23 cellular contexts compared by ENCODE assay signal in the genomic region with DNA sequence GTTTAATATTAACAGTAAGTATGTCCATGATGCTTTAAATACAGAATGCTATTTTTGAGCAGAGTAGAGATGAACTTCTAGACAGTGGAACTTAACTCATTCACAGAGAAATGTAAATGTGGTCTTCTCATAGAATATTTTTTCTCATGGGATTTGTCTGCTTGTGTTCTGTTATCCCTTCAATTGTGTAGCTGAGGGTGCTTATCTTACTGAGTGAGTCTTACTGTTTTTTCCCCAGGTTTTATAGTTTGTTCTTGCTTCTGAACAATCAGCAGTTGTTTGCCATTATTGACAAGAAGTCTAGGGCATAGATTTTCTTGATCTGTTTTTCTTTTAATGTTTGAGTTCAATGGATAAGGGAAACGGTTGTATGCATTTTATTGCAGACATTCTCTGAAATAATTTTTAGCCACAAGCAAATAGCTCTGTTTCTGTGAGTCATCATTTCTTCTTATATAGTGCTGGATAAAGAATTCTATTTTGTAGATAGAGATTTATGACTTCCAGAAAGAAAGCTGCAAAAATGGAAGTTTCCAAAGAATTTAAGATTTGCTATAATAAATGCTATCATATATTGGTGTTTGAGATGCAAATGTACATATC.
DNase-seq lines count a peak whose midpoint lies in the region; ATAC-seq, FAIRE-seq and TF ChIP-seq lines count a peak whose summit lies in the region.
"Had no signal": no experiment of that assay in that cellular context is flagged by ENCODE, and none has a peak within 500 bp of the region (broad histone marks: within the 10 kb centered on the region; RNA-seq: fewer than 3 reads in every experiment).

No MANE protein-coding gene starts in this region.

- H2AFZ ChIP-seq in IMR-90 (replicated peaks; ENCODE audit: low read length, poor library complexity) = no peak overlapping the region
- H2AFZ ChIP-seq in astrocyte (ENCODE audit: low read depth, low read length) = no peak overlapping the region

- no peak for TF ChIP-seq CTCF in IMR-90 (conservative IDR thresholded peaks at IDR 0.05; ENCODE audit: low read depth, low read length)
- no peak for TF ChIP-seq CTCF in astrocyte (IDR thresholded peaks at IDR 0.05; ENCODE audit: insufficient read depth, low read depth, low read length)
- TF ChIP-seq CTCF in tibial nerve (IDR thresholded peaks at IDR 0.05) = no peak
- no peak for TF ChIP-seq CTCF in suprapubic skin (IDR thresholded peaks at IDR 0.05)
- no peak for TF ChIP-seq CTCF in type B pancreatic cell (conservative IDR thresholded peaks at IDR 0.05)

- TF ChIP-seq EP300 in tibial nerve (IDR thresholded peaks at IDR 0.05) (no peak), suprapubic skin (IDR thresholded peaks at IDR 0.05) (no peak)

- H3K27ac ChIP-seq in IMR-90 (ENCODE audit: insufficient read depth, low read length) = no peak overlapping the region
- peak overlapping the region; percentile 66 for H3K27ac ChIP-seq in astrocyte (ENCODE audit: low read depth, low read length)
- no peak overlapping the region for H3K27ac ChIP-seq in tibial nerve
- H3K27ac ChIP-seq in suprapubic skin = no peak overlapping the region
- H3K27ac ChIP-seq: 22Rv1, BLaER1, heart left ventricle, right atrium auricular region, uterus had no signal

- H3K79me2 ChIP-seq in astrocyte (ENCODE audit: insufficient read depth, low read length) = peaks cover 21% of the 10 kb centered on the region

- no peak overlapping the region for H2BK20ac ChIP-seq in IMR-90 (ENCODE audit: low read depth, low read length)

- H3K4me1 ChIP-seq in IMR-90 (ENCODE audit: control insufficient read depth, insufficient read depth, low read length) (no peaks in the 10 kb centered on the region), astrocyte (ENCODE audit: insufficient read depth, low read length) (peaks cover 18% of the 10 kb centered on the region), tibial nerve (peaks cover 0 to 12% (median 0%) of the 10 kb centered on the region in 4 donors), suprapubic skin (no peaks in the 10 kb centered on the region)
- H3K4me1 ChIP-seq: BLaER1, right atrium auricular region, uterus had no signal

- H3K36me3 Mint-ChIP-seq in astrocyte (ENCODE audit: low read depth, unreplicated experiment) = peaks cover 2% of the 10 kb centered on the region
- peaks cover 27% of the 10 kb centered on the region for H3K36me3 Mint-ChIP-seq in type B pancreatic cell

- in situ Hi-C loops in IMR-90 (cut with MboI; ENCODE audit: low sequenced_read_pairs) = no loop called here

- H3K27me3 ChIP-seq in IMR-90 (ENCODE audit: control insufficient read depth, insufficient read depth, low read length) (no peaks in the 10 kb centered on the region), astrocyte (ENCODE audit: insufficient read depth, low read length) (no peaks in the 10 kb centered on the region), tibial nerve (no peaks in the 10 kb centered on the region), suprapubic skin (no peaks in the 10 kb centered on the region)
- H3K27me3 ChIP-seq: BLaER1, heart left ventricle, right atrium auricular region, uterus had no signal

- POLR2A ChIA-PET in IMR-90 (lab: Charles Lee; ENCODE audit: unreplicated experiment) = no interaction called here

- H3K4me2 ChIP-seq in IMR-90 (ENCODE audit: low read depth, low read length) = no peak overlapping the region
- peak overlapping the region; percentile 20 for H3K4me2 ChIP-seq in astrocyte (ENCODE audit: low read length)
- H3K4me2 ChIP-seq: BLaER1 had no signal

- no peak overlapping the region for H4K5ac ChIP-seq in IMR-90 (ENCODE audit: low read depth, low read length)

- H3K36me3 ChIP-seq in IMR-90 (ENCODE audit: control insufficient read depth, insufficient read depth, low read length) (peaks cover 3% of the 10 kb centered on the region), astrocyte (ENCODE audit: insufficient read depth, low read length) (peaks cover under 1% of the 10 kb centered on the region), tibial nerve (peaks cover 0 to 10% (median 0%) of the 10 kb centered on the region in 3 donors), suprapubic skin (peaks cover 14% of the 10 kb centered on the region)
- H3K36me3 ChIP-seq: uterus had no signal

- no peak overlapping the region for H2BK15ac ChIP-seq in IMR-90 (ENCODE audit: low read depth, low read length)

- H3K56ac ChIP-seq in IMR-90 (ENCODE audit: extremely low read depth, insufficient read depth, low read length) = no peak overlapping the region

- TF ChIP-seq RAD21 in IMR-90 (IDR thresholded peaks at IDR 0.05; ENCODE audit: low read length) = no peak

- H3K4ac ChIP-seq in IMR-90 (ENCODE audit: low read depth, low read length) = no peak overlapping the region

- intact Hi-C loops in IMR-90 (cut with micrococcal nuclease) = no loop called here

- H3K79me1 ChIP-seq in IMR-90 (ENCODE audit: low read depth in 1 of 2, low read length in 2 of 2) = peaks cover 22 to 37% of the 10 kb centered on the region in 2 experiments

- H3K9me1 ChIP-seq in IMR-90 (ENCODE audit: insufficient read depth, low read length) = no peaks in the 10 kb centered on the region; the same call in 1 of the 2 replicates

- no CpG with 5 or more reads among the region's 1 CpG for WGBS in IMR-90 (ENCODE audit: extremely low coverage in 2 of 2, insufficient read length in 1 of 2), 2 experiments
- 31 to 42% methylated on average over 1 of the region's 1 CpG for WGBS in tibial nerve, 2 donors
- 45% methylated on average over 1 of the region's 1 CpG for WGBS in suprapubic skin

- no peak overlapping the region for H3K18ac ChIP-seq in IMR-90 (ENCODE audit: low read depth, low read length)

- H3K9ac ChIP-seq in IMR-90 (ENCODE audit: low read depth, low read length) = no peak overlapping the region
- peak overlapping the region; percentile 62 for H3K9ac ChIP-seq in astrocyte (ENCODE audit: low read length)
- H3K9ac ChIP-seq: BLaER1 had no signal

- CTCF ChIA-PET in IMR-90 (lab: Yijun Ruan, JAX) = interaction anchor here (0.7 kb wide), 1 partner anchor 59 kb away, joined by 4 read pairs; no protein-coding TSS in a partner anchor

- no peaks in the 10 kb centered on the region for H3K27me3 Mint-ChIP-seq in astrocyte (ENCODE audit: low read depth, unreplicated experiment)
- H3K27me3 Mint-ChIP-seq in type B pancreatic cell = no peaks in the 10 kb centered on the region
- H3K27me3 Mint-ChIP-seq: activated CD4-positive, alpha-beta T cell treated with anti-CD3 and anti-CD28 coated beads, Interleukin-2, amount 10 ng/mL, durations not matched to agents 7 days and 5 days had no signal

- DNase-seq in A172 (ENCODE audit: low spot score) (peak; percentile 10), IMR-90 (peak; percentile 27), astrocyte (ENCODE audit: low read depth) (peak; percentile 35), foreskin melanocyte (peak; percentile 33), tibial nerve (ENCODE audit: low spot score in 2 of 2) (no peak), suprapubic skin (ENCODE audit: low spot score in 2 of 2) (no peak), type B pancreatic cell (ENCODE audit: extremely low spot score, unreplicated experiment) (no peak)
- DNase-seq: activated CD4-positive, alpha-beta T cell treated with anti-CD3 and anti-CD28 coated beads, Interleukin-2, amount 10 ng/mL, durations not matched to agents 7 days and 5 days; activated effector memory CD4-positive, alpha-beta T cell treated with Interleukin-2 at 50 U/mL for 16 hours; central memory CD4-positive, alpha-beta T cell; heart left ventricle; left ventricle myocardium superior; mucosa of descending colon; NCI-H1694; NCI-H69; SHP77 treated with DMSO at 0.1 percent for 48 hours; T-helper 2 cell; uterus had no signal

- no peak overlapping the region for H2AK5ac ChIP-seq in IMR-90 (ENCODE audit: low read depth, low read length)

- no peak overlapping the region for H4K91ac ChIP-seq in IMR-90 (ENCODE audit: insufficient read depth, low read depth, low read length)

- no peak overlapping the region for H3K14ac ChIP-seq in IMR-90 (replicated peaks; ENCODE audit: low read depth, low read length)

- peak overlapping the region; percentile 11 for H2BK5ac ChIP-seq in IMR-90 (ENCODE audit: low read depth, low read length, poor library complexity, severe bottlenecking)

- FAIRE-seq in astrocyte (lab: Jason Lieb, UNC) = peak; percentile 85
- FAIRE-seq: K562 had no signal

- no peak overlapping the region for H2AK9ac ChIP-seq in IMR-90 (replicated peaks; ENCODE audit: low read depth, low read length, poor library complexity)

- H3K23ac ChIP-seq in IMR-90 (ENCODE audit: low read depth, low read length) = no peak overlapping the region

- ATAC-seq in IMR-90 (ENCODE audit: low read depth) (peak; percentile 64), HG03039 (IDR thresholded peaks at IDR 0.05; ENCODE audit: unreplicated experiment) (no peak)
- ATAC-seq: heart left ventricle, K562, left ventricle myocardium superior, mucosa of descending colon had no signal

- H4K8ac ChIP-seq in IMR-90 (ENCODE audit: low read depth in 2 of 2, low read length in 2 of 2) = no peak overlapping the region; a peak in 1 of 4 replicates

- BruUV-seq in IMR-90 (replicated peaks; lab: Mats Ljungman, UMichigan) = no TSS peak

- H3K4me1 Mint-ChIP-seq in astrocyte (ENCODE audit: low read depth, unreplicated experiment) (peaks cover 19% of the 10 kb centered on the region), type B pancreatic cell (ENCODE audit: unreplicated experiment) (peaks cover 4% of the 10 kb centered on the region)

- no peak overlapping the region for H2BK120ac ChIP-seq in IMR-90 (ENCODE audit: low read depth, low read length)

- H4K20me1 ChIP-seq in IMR-90 (ENCODE audit: insufficient read depth, low read length) (0 out of 2 replicates have a peak, but pooled peaks cover 3% of the 10 kb centered on the region), astrocyte (ENCODE audit: insufficient read depth, low read length) (peaks cover 3% of the 10 kb centered on the region)
- H4K20me1 ChIP-seq: BLaER1 had no signal

- H3K9me3 Mint-ChIP-seq in astrocyte (ENCODE audit: unreplicated experiment) (no peaks in the 10 kb centered on the region), type B pancreatic cell (no peaks in the 10 kb centered on the region)

- dilution Hi-C loops in IMR-90 (cut with HindIII; ENCODE audit: low sequenced_read_pairs, unreplicated experiment) = no loop called here

- peak overlapping the region; percentile 20 for H3K27ac Mint-ChIP-seq in astrocyte (ENCODE audit: unreplicated experiment)
- no peak overlapping the region for H3K27ac Mint-ChIP-seq in type B pancreatic cell
- H3K27ac Mint-ChIP-seq: activated CD4-positive, alpha-beta T cell treated with anti-CD3 and anti-CD28 coated beads, Interleukin-2, amount 10 ng/mL, durations not matched to agents 7 days and 5 days had no signal

- H3K4me3 Mint-ChIP-seq in astrocyte (ENCODE audit: unreplicated experiment) (no peak overlapping the region), type B pancreatic cell (no peak overlapping the region)
- H3K4me3 Mint-ChIP-seq: activated CD4-positive, alpha-beta T cell treated with anti-CD3 and anti-CD28 coated beads, Interleukin-2, amount 10 ng/mL, durations not matched to agents 7 days and 5 days had no signal

- H3K9me3 ChIP-seq in IMR-90 (ENCODE audit: control insufficient read depth, insufficient read depth, low read length) (no peaks in the 10 kb centered on the region), astrocyte (ENCODE audit: insufficient read depth, low read depth, low read length) (no peaks in the 10 kb centered on the region), tibial nerve (peaks cover 0 to 13% (median 0%) of the 10 kb centered on the region in 4 donors), suprapubic skin (no peaks in the 10 kb centered on the region)
- H3K9me3 ChIP-seq: BLaER1, mucosa of descending colon, uterus had no signal

- no peak for TF ChIP-seq POLR2A in IMR-90 (IDR thresholded peaks at IDR 0.05; ENCODE audit: low read depth, low read length)
- no peak for TF ChIP-seq POLR2A in tibial nerve (IDR thresholded peaks at IDR 0.05)
- no peak for TF ChIP-seq POLR2A in suprapubic skin (IDR thresholded peaks at IDR 0.05)

- H3K4me3 ChIP-seq in IMR-90 (ENCODE audit: insufficient read depth, low read depth, low read length) = no peak overlapping the region
- H3K4me3 ChIP-seq in astrocyte (ENCODE audit: insufficient read depth, low read depth, low read length) = no peak overlapping the region
- no peak overlapping the region for H3K4me3 ChIP-seq in tibial nerve
- no peak overlapping the region for H3K4me3 ChIP-seq in suprapubic skin
- H3K4me3 ChIP-seq: BLaER1, heart left ventricle, K562, mucosa of descending colon, right atrium auricular region, uterus had no signal

Comparison
In these comparisons a context has a peak if more than half of its experiments do, and no peak if none do; other contexts are left out.
1. DNase-seq: peak in A172 (single experiment), IMR-90 (single experiment), astrocyte (single experiment) and foreskin melanocyte (single experiment); none in tibial nerve (0 of 2), suprapubic skin (0 of 2) and type B pancreatic cell (single experiment).